ENCODE assay signal across 9 cellular contexts in genomic region chr15:98799461-98799971, GRCh38.
DNase-seq lines count a peak whose midpoint lies in the region; ATAC-seq lines count a peak whose summit lies in the region.
"Had no signal": no experiment of that assay in that cellular context is flagged by ENCODE, and none has a peak within 500 bp of the region (broad histone marks: within the 10 kb centered on the region; RNA-seq: fewer than 3 reads in every experiment).

No MANE protein-coding gene starts in this region.

- ATAC-seq in left colon (no peak), GM19455 (IDR thresholded peaks at IDR 0.05; ENCODE audit: unreplicated experiment) (no peak)
- ATAC-seq: GM12878 had no signal

- in situ Hi-C loops in G401 (cut with HindIII; ENCODE audit: low sequenced_read_pairs): no loop called here

- H3K4me1 ChIP-seq in neuron (ENCODE audit: insufficient read depth, low read length): peaks cover 43% of the 10 kb centered on the region

- peak; percentile 65 for DNase-seq in ELF-1 (ENCODE audit: low read depth, low spot score)
- peak; percentile 28 for DNase-seq in NCI-H526 treated with DMSO at 0.1 percent for 48 hours (lab: John Stamatoyannopoulos, UW)
- DNase-seq in ecto neural progenitor cell (ENCODE audit: low spot score): peak; percentile 63
- DNase-seq in NCI-H2029 treated with DMSO at 0.1 percent for 48 hours (lab: John Stamatoyannopoulos, UW): no peak
- no peak for DNase-seq in G401 (ENCODE audit: low spot score)
- DNase-seq in left colon: no peak

- H3K9me3 ChIP-seq in neuron (ENCODE audit: low read length): no peaks in the 10 kb centered on the region

- H3K4me3 ChIP-seq in neuron (ENCODE audit: low read length): peak overlapping the region; percentile 33
- H3K4me3 ChIP-seq: GM12878 had no signal

- H3K27me3 ChIP-seq in neuron (ENCODE audit: insufficient read depth, low read length): no peaks in the 10 kb centered on the region

- intact Hi-C loops in left colon (cut with DNase I, micrococcal nuclease): loop anchor here in 1 of 2 donors (10.0 kb wide), 1 partner anchor 275 kb away; no protein-coding TSS in a partner anchor

- H3K36me3 ChIP-seq in neuron (ENCODE audit: insufficient read depth, low read length): no peaks in the 10 kb centered on the region

- no peak overlapping the region for H2AFZ ChIP-seq in neuron (ENCODE audit: low read depth, low read length)

Comparison
In these comparisons a context has a peak if more than half of its experiments do, and no peak if none do; other contexts are left out.
1. DNase-seq: peak in ELF-1 (single experiment), NCI-H526 treated with DMSO at 0.1 percent for 48 hours (single experiment) and ecto neural progenitor cell (single experiment); none in NCI-H2029 treated with DMSO at 0.1 percent for 48 hours (single experiment), G401 (single experiment) and left colon (0 of 2).